36 cellular contexts compared by ENCODE assay signal in the genomic region with DNA sequence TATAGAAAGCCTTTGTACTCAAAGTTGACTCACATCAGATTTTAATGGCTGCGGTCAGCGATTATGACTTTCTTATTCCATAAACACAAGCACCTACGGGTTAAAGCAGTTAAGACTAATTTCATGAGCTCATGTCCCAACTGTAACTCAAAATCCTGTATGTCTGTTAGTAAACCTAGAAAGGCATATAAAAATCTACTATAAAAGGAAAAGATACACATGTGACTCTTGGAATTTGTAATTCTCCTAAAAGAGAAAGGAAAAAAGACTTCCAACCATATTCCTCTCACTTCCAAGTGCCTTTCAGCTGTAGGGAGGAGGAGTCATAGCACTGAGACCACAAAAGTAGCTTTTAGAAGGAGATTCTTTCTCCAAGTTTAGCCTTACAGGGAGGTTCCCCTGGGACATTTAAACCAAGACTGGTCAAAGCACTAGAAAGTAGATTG.
DNase-seq lines count a peak whose midpoint lies in the region; TF ChIP-seq lines count a peak whose summit lies in the region.
"Had no signal": no experiment of that assay in that cellular context is flagged by ENCODE, and none has a peak within 500 bp of the region (broad histone marks: within the 10 kb centered on the region; RNA-seq: fewer than 3 reads in every experiment).

No MANE protein-coding gene starts in this region.

- no peak overlapping the region for H3K4me3 Mint-ChIP-seq in osteocyte (ENCODE audit: unreplicated experiment)
- H3K4me3 Mint-ChIP-seq: activated CD4-positive, alpha-beta T cell treated with anti-CD3 and anti-CD28 coated beads, Interleukin-2, amount 10 ng/mL, durations not matched to agents 24 days and 14 days; activated naive CD8-positive, alpha-beta T cell; CD8-positive, alpha-beta T cell; effector memory CD8-positive, alpha-beta T cell; HFFc6; naive thymus-derived CD8-positive, alpha-beta T cell had no signal

- 0 out of 2 replicates have a peak overlapping the region, but pooled peaks have one; percentile 24 for H3K27ac ChIP-seq in ACC112 (ENCODE audit: low read depth, low read length)
- H3K27ac ChIP-seq: cardiac muscle cell, GM23248, prostate gland, upper lobe of left lung, VCaP had no signal

- DNase-seq in LHCN-M2 (ENCODE audit: low read depth) (peak; percentile 40), astrocyte of the spinal cord (ENCODE audit: low read depth, low spot score) (peak; percentile 17), osteocyte (ENCODE audit: extremely low spot score, unreplicated experiment) (no peak), NCI-H2171 (lab: John Stamatoyannopoulos, UW) (no peak), RPMI8226 (no peak), cerebellum (ENCODE audit: low spot score) (no peak), NCI-H128 (lab: John Stamatoyannopoulos, UW; ENCODE audit: unreplicated experiment) (no peak)
- DNase-seq: activated CD4-positive, alpha-beta T cell treated with anti-CD3 and anti-CD28 coated beads, Interleukin-2, amount 10 ng/mL, durations not matched to agents 24 days and 14 days; activated CD8-positive, alpha-beta memory T cell treated with anti-CD3 and anti-CD28 coated beads for 24 hours; activated T-cell treated with anti-CD3 and anti-CD28 coated beads for 4 hours; AML-193; CD8-positive, alpha-beta T cell; cortex of kidney; effector memory CD8-positive, alpha-beta T cell; EL; foreskin fibroblast; GM23248; heart right ventricle; HFFc6; kidney; naive thymus-derived CD8-positive, alpha-beta T cell; NCI-H1105; NCI-H2029; NCI-H345; NCI-H69; SHP77 treated with DMSO at 0.1 percent for 48 hours; stimulated activated CD4-positive, alpha-beta T cell treated with anti-CD3 and anti-CD28 coated beads, Interleukin-4, amount 100 ng/mL, for 24 hours; substantia nigra; T-helper 9 cell; upper lobe of left lung had no signal

- TF ChIP-seq CTCF in astrocyte of the spinal cord (IDR thresholded peaks at IDR 0.05; ENCODE audit: low read depth, low read length) (no peak), osteocyte (IDR thresholded peaks at IDR 0.05) (no peak)

- peaks cover 7% of the 10 kb centered on the region; the same call in 1 of the 2 replicates for H3K36me3 ChIP-seq in ACC112 (ENCODE audit: insufficient read depth, low read length)
- H3K36me3 ChIP-seq: cardiac muscle cell, heart right ventricle, prostate gland, upper lobe of left lung had no signal

- in situ Hi-C loops in astrocyte of the spinal cord (cut with HindIII; ENCODE audit: low sequenced_read_pairs) = no loop called here

- no peaks in the 10 kb centered on the region for H3K27me3 Mint-ChIP-seq in osteocyte (ENCODE audit: unreplicated experiment)
- H3K27me3 Mint-ChIP-seq: activated naive CD8-positive, alpha-beta T cell had no signal

- H3K4me3 ChIP-seq in ACC112 (ENCODE audit: low read depth, low read length) (no peak overlapping the region), astrocyte of the spinal cord (ENCODE audit: low read depth, low read length) (no peak overlapping the region)
- H3K4me3 ChIP-seq: cardiac muscle cell, GM23248, heart right ventricle, prostate gland, upper lobe of left lung had no signal

- peaks cover 43% of the 10 kb centered on the region for H3K4me1 ChIP-seq in ACC112 (ENCODE audit: control insufficient read depth, insufficient read depth, low read length, unreplicated experiment)
- H3K4me1 ChIP-seq: prostate gland, upper lobe of left lung had no signal

- H3K4me1 Mint-ChIP-seq in osteocyte (ENCODE audit: unreplicated experiment) = peaks cover 63% of the 10 kb centered on the region
- H3K4me1 Mint-ChIP-seq: activated CD4-positive, alpha-beta T cell treated with anti-CD3 and anti-CD28 coated beads, Interleukin-2, amount 10 ng/mL, durations not matched to agents 24 days and 14 days had no signal

- peaks cover 7% of the 10 kb centered on the region for H3K36me3 Mint-ChIP-seq in osteocyte (ENCODE audit: unreplicated experiment)
- H3K36me3 Mint-ChIP-seq: activated naive CD8-positive, alpha-beta T cell; CD8-positive, alpha-beta T cell; naive thymus-derived CD8-positive, alpha-beta T cell had no signal

- H3K9me3 Mint-ChIP-seq in osteocyte (ENCODE audit: unreplicated experiment) = no peaks in the 10 kb centered on the region
- H3K9me3 Mint-ChIP-seq: activated CD4-positive, alpha-beta T cell treated with anti-CD3 and anti-CD28 coated beads, Interleukin-2, amount 10 ng/mL, durations not matched to agents 24 days and 14 days; activated T-helper 2 cell treated with anti-CD3 and anti-CD28 coated beads, Interferon-gamma antibody, Interleukin-2, Interleukin-4, amounts not matched to agents 10 μg/mL and 5 μg/mL and 100 μg/mL, durations not matched to agents 14 hours and 24 hours and 36 hours; CD8-positive, alpha-beta T cell; effector memory CD8-positive, alpha-beta T cell; naive thymus-derived CD8-positive, alpha-beta T cell had no signal

- no peaks in the 10 kb centered on the region for H3K27me3 ChIP-seq in ACC112 (ENCODE audit: insufficient read depth, low read length)
- H3K27me3 ChIP-seq: cardiac muscle cell, heart right ventricle, upper lobe of left lung had no signal

- H3K27ac Mint-ChIP-seq in osteocyte (ENCODE audit: unreplicated experiment) = peak overlapping the region; percentile 57
- H3K27ac Mint-ChIP-seq: activated CD4-positive, alpha-beta T cell treated with anti-CD3 and anti-CD28 coated beads, Interleukin-2, amount 10 ng/mL, durations not matched to agents 24 days and 14 days; activated naive CD8-positive, alpha-beta T cell; activated T-helper 2 cell treated with anti-CD3 and anti-CD28 coated beads, Interferon-gamma antibody, Interleukin-2, Interleukin-4, amounts not matched to agents 10 μg/mL and 5 μg/mL and 100 μg/mL, durations not matched to agents 14 hours and 24 hours and 36 hours; CD8-positive, alpha-beta T cell; effector memory CD8-positive, alpha-beta T cell; HFFc6; naive thymus-derived CD8-positive, alpha-beta T cell had no signal

- no peak overlapping the region for H2AFZ ChIP-seq in ACC112 (ENCODE audit: low read length, unreplicated experiment)
- H2AFZ ChIP-seq: GM23248 had no signal

- H3K79me2 ChIP-seq in ACC112 (ENCODE audit: control insufficient read depth, insufficient read depth, low read length, unreplicated experiment) = peaks cover 39% of the 10 kb centered on the region

Comparison
In these comparisons a context has a peak if more than half of its experiments do, and no peak if none do; other contexts are left out.
1. DNase-seq: peak in LHCN-M2 (single experiment) and astrocyte of the spinal cord (single experiment); none in osteocyte (single experiment), NCI-H2171 (single experiment), RPMI8226 (single experiment), cerebellum (single experiment) and NCI-H128 (single experiment).